Comparison of ENCODE assay signal across 1 cellular context in genomic region chr3:66115858-66116654, GRCh38.
A peak's percentile ranks its signal among the peaks of the same experiment; 100 is the strongest.
TF ChIP-seq lines count a peak whose summit lies in the region.

No MANE protein-coding gene starts in this region.

TF ChIP-seq in HepG2, 621 proteins besides CTCF, POLR2A, EP300 and RAD21 (continued from another document and continues in another):
- TF ChIP-seq ZBTB10 (CRISPR knock-in tag; IDR thresholded peaks at IDR 0.05; ENCODE audit: borderline replicate concordance) = no peak
- TF ChIP-seq ZMYM3 (CRISPR knock-in tag; IDR thresholded peaks at IDR 0.05) = no peak
- no peak for TF ChIP-seq IRX3 (CRISPR knock-in tag; IDR thresholded peaks at IDR 0.05; ENCODE audit: borderline replicate concordance, low read depth)
- peak; percentile 41; the same call in 1 of the 2 replicates for TF ChIP-seq GATAD2A (CRISPR knock-in tag; IDR thresholded peaks at IDR 0.05)
- peak; percentile 92 for TF ChIP-seq TFE3 (CRISPR knock-in tag; IDR thresholded peaks at IDR 0.05)
- TF ChIP-seq ZNF512 (CRISPR knock-in tag; IDR thresholded peaks at IDR 0.05) = no peak
- TF ChIP-seq ZNF639 (CRISPR knock-in tag; conservative IDR thresholded peaks at IDR 0.05) = no peak
- TF ChIP-seq MYPOP (CRISPR knock-in tag; IDR thresholded peaks at IDR 0.05) = no peak
- TF ChIP-seq ARID2 (CRISPR knock-in tag; IDR thresholded peaks at IDR 0.05; ENCODE audit: borderline replicate concordance) = no peak
- TF ChIP-seq ZNF331 (CRISPR knock-in tag; IDR thresholded peaks at IDR 0.05) = peak; percentile 99
- peak; percentile 18; the same call in 1 of the 2 replicates for TF ChIP-seq NCOA2 (CRISPR knock-in tag; IDR thresholded peaks at IDR 0.05)
- no peak for TF ChIP-seq NCOA5 (CRISPR knock-in tag; IDR thresholded peaks at IDR 0.05)
- no peak for TF ChIP-seq TBP (CRISPR knock-in tag; IDR thresholded peaks at IDR 0.05)
- no peak for TF ChIP-seq ZNF574 (CRISPR knock-in tag; IDR thresholded peaks at IDR 0.05)
- no peak for TF ChIP-seq MXD1 (CRISPR knock-in tag; IDR thresholded peaks at IDR 0.05)
- no peak for TF ChIP-seq ZBTB1 (CRISPR knock-in tag; IDR thresholded peaks at IDR 0.05; ENCODE audit: borderline replicate concordance)
- TF ChIP-seq ZNF761 (CRISPR knock-in tag; conservative IDR thresholded peaks at IDR 0.05) = no peak
- no peak for TF ChIP-seq RELA (CRISPR knock-in tag; IDR thresholded peaks at IDR 0.05)
- TF ChIP-seq SKI (IDR thresholded peaks at IDR 0.05; ENCODE audit: partially characterized antibody) = no peak
- no peak for TF ChIP-seq ZNF143 (CRISPR knock-in tag; IDR thresholded peaks at IDR 0.05)
- TF ChIP-seq RCOR2 (CRISPR knock-in tag; IDR thresholded peaks at IDR 0.05) = no peak
- TF ChIP-seq NR2F6 (IDR thresholded peaks at IDR 0.05) = no peak
- TF ChIP-seq NR2F6 (CRISPR knock-in tag; IDR thresholded peaks at IDR 0.05) = 0 out of 2 replicates have a peak, but pooled peaks have one; percentile 28
- TF ChIP-seq ZSCAN30 (CRISPR knock-in tag; IDR thresholded peaks at IDR 0.05) = no peak
- no peak for TF ChIP-seq ZNF558 (CRISPR knock-in tag; IDR thresholded peaks at IDR 0.05; ENCODE audit: borderline replicate concordance)
- TF ChIP-seq SP1 (IDR thresholded peaks at IDR 0.05) = no peak
- TF ChIP-seq SP1 (CRISPR knock-in tag; IDR thresholded peaks at IDR 0.05) = no peak
- TF ChIP-seq RFXAP (CRISPR knock-in tag; IDR thresholded peaks at IDR 0.05; ENCODE audit: borderline replicate concordance) = no peak
- peak; percentile 48; the same call in 1 of the 2 replicates for TF ChIP-seq MAX (IDR thresholded peaks at IDR 0.05)
- no peak for TF ChIP-seq ZFX (CRISPR knock-in tag; IDR thresholded peaks at IDR 0.05; ENCODE audit: low read depth)
- TF ChIP-seq NFYC (CRISPR knock-in tag; IDR thresholded peaks at IDR 0.05) = no peak
- no peak for TF ChIP-seq KLF6 (CRISPR knock-in tag; IDR thresholded peaks at IDR 0.05)
- no peak for TF ChIP-seq BATF2 (CRISPR knock-in tag; IDR thresholded peaks at IDR 0.05)
- TF ChIP-seq JUN (CRISPR knock-in tag; IDR thresholded peaks at IDR 0.05) = no peak
- TF ChIP-seq MTERF4 (CRISPR knock-in tag; IDR thresholded peaks at IDR 0.05) = no peak
- TF ChIP-seq ZNF780A (CRISPR knock-in tag; IDR thresholded peaks at IDR 0.05) = no peak
- TF ChIP-seq ZNF549 (CRISPR knock-in tag; IDR thresholded peaks at IDR 0.05) = no peak
- TF ChIP-seq THAP11 (CRISPR knock-in tag; IDR thresholded peaks at IDR 0.05) = 0 out of 2 replicates have a peak, but pooled peaks have one; percentile 13
- TF ChIP-seq TFDP1 (CRISPR knock-in tag; IDR thresholded peaks at IDR 0.05; ENCODE audit: borderline replicate concordance) = 0 out of 2 replicates have a peak, but pooled peaks have one; percentile 19
- no peak for TF ChIP-seq NCOR1 (IDR thresholded peaks at IDR 0.05; ENCODE audit: borderline replicate concordance, low read length)
- TF ChIP-seq FOXA3 (CRISPR knock-in tag; IDR thresholded peaks at IDR 0.05) = 0 out of 2 replicates have a peak, but pooled peaks have one; percentile 13
- peak; percentile 57; the same call in 1 of the 2 replicates for TF ChIP-seq SAP130 (CRISPR knock-in tag; IDR thresholded peaks at IDR 0.05; ENCODE audit: low read depth)
- no peak for TF ChIP-seq SAFB2 (CRISPR knock-in tag; IDR thresholded peaks at IDR 0.05; ENCODE audit: borderline replicate concordance, low read depth)
- TF ChIP-seq MZF1 (CRISPR knock-in tag; IDR thresholded peaks at IDR 0.05; ENCODE audit: borderline replicate concordance) = no peak
- no peak for TF ChIP-seq HES4 (CRISPR knock-in tag; IDR thresholded peaks at IDR 0.05; ENCODE audit: borderline replicate concordance)
- TF ChIP-seq POGZ (CRISPR knock-in tag; IDR thresholded peaks at IDR 0.05) = no peak
- TF ChIP-seq SOX5 (CRISPR knock-in tag; IDR thresholded peaks at IDR 0.05; ENCODE audit: borderline replicate concordance) = peak; percentile 34; the same call in 1 of the 2 replicates
- TF ChIP-seq ZNF674 (CRISPR knock-in tag; IDR thresholded peaks at IDR 0.05; ENCODE audit: low read depth) = no peak
- no peak for TF ChIP-seq ZMAT3 (CRISPR knock-in tag; conservative IDR thresholded peaks at IDR 0.05)
- TF ChIP-seq CAMTA2 (CRISPR knock-in tag; IDR thresholded peaks at IDR 0.05; ENCODE audit: borderline replicate concordance) = no peak
- TF ChIP-seq MAZ (IDR thresholded peaks at IDR 0.05; ENCODE audit: borderline replicate concordance, low read depth, low read length) = no peak
- TF ChIP-seq MAZ (CRISPR knock-in tag; IDR thresholded peaks at IDR 0.05; ENCODE audit: low read depth) = no peak
- TF ChIP-seq ZNF652 (CRISPR knock-in tag; IDR thresholded peaks at IDR 0.05; ENCODE audit: borderline replicate concordance, low read depth) = no peak
- no peak for TF ChIP-seq RBM22 (optimal IDR thresholded peaks at IDR 0.05; ENCODE audit: low read length)
- 0 out of 2 replicates have a peak, but pooled peaks have one; percentile 33 for TF ChIP-seq ELF3 (CRISPR knock-in tag; IDR thresholded peaks at IDR 0.05)
- TF ChIP-seq BHLHE40 (IDR thresholded peaks at IDR 0.05; ENCODE audit: low read length) = no peak
- TF ChIP-seq ZNF644 (CRISPR knock-in tag; IDR thresholded peaks at IDR 0.05; ENCODE audit: low read depth) = 0 out of 2 replicates have a peak, but pooled peaks have one; percentile 23
